Comparison of ENCODE assay signal across 11 cellular contexts in genomic region chr14:67270354-67270753, GRCh38. TPM values are rescaled to one million over a fixed set of nuclear protein-coding genes. Genes with fewer than 3 reads are reported as not detected.
DNase-seq lines count a peak whose midpoint lies in the region; ATAC-seq, FAIRE-seq and TF ChIP-seq lines count a peak whose summit lies in the region.
"Had no signal": no experiment of that assay in that cellular context is flagged by ENCODE, and none has a peak within 500 bp of the region (broad histone marks: within the 10 kb centered on the region; RNA-seq: fewer than 3 reads in every experiment).

No MANE protein-coding gene starts in this region.

- TF ChIP-seq POLR2A in uterus (IDR thresholded peaks at IDR 0.05) (no peak), H54 (IDR thresholded peaks at IDR 0.05; ENCODE audit: low read depth, low read length) (no peak)

- no peak for ATAC-seq in HG03095 (IDR thresholded peaks at IDR 0.05; ENCODE audit: unreplicated experiment)
- ATAC-seq in HG02623 (IDR thresholded peaks at IDR 0.05; ENCODE audit: unreplicated experiment), result no peak

- H3K36me3 ChIP-seq in right atrium auricular region (no peaks in the 10 kb centered on the region), neuron (ENCODE audit: insufficient read depth, low read length) (peaks cover 8% of the 10 kb centered on the region), uterus (no peaks in the 10 kb centered on the region)

- no peak for DNase-seq in right atrium auricular region (ENCODE audit: low spot score)
- DNase-seq in cardiac septum (ENCODE audit: low spot score), result no peak
- DNase-seq in frontal cortex (ENCODE audit: low spot score in 2 of 2), result no peak
- DNase-seq in uterus, result no peak
- DNase-seq in H54 (ENCODE audit: insufficient read length, low spot score), result no peak
- DNase-seq: activated CD4-positive, alpha-beta T cell treated with anti-CD3 and anti-CD28 coated beads, Interleukin-2, amount 50 U/mL, for 1 hour; activated naive CD4-positive, alpha-beta T cell treated with anti-CD3 and anti-CD28 coated beads for 36 hours; NCI-H1436 treated with DMSO at 0.1 percent for 48 hours had no signal

- no peaks in the 10 kb centered on the region for H3K9me3 ChIP-seq in right atrium auricular region
- H3K9me3 ChIP-seq in neuron (ENCODE audit: low read length), result no peaks in the 10 kb centered on the region
- no peaks in the 10 kb centered on the region for H3K9me3 ChIP-seq in uterus

- H3K4me3 ChIP-seq in right atrium auricular region (no peak overlapping the region), neuron (ENCODE audit: low read length) (peak overlapping the region; percentile 30), uterus (no peak overlapping the region)

- no peak overlapping the region for H2AFZ ChIP-seq in neuron (ENCODE audit: low read depth, low read length)

- TF ChIP-seq CTCF in right atrium auricular region (IDR thresholded peaks at IDR 0.05) (no peak), uterus (IDR thresholded peaks at IDR 0.05) (no peak)

- intact Hi-C loops in cardiac septum (cut with DNase I) (no loop called here), uterus (cut with DNase I; ENCODE audit: low total_unique reads) (no loop called here)

- peak; percentile 40 for FAIRE-seq in frontal cortex (lab: Jason Lieb, UNC)
- no peak for FAIRE-seq in H54 (lab: Jason Lieb, UNC)

- H3K27ac ChIP-seq in right atrium auricular region, result peak overlapping the region; percentile 27 to 42
- H3K27ac ChIP-seq in uterus, result peak overlapping the region; percentile 13 to 47

- H3K27me3 ChIP-seq in right atrium auricular region, result no peaks in the 10 kb centered on the region
- H3K27me3 ChIP-seq in neuron (ENCODE audit: insufficient read depth, low read length), result no peaks in the 10 kb centered on the region
- no peaks in the 10 kb centered on the region for H3K27me3 ChIP-seq in uterus

- H3K4me1 ChIP-seq in right atrium auricular region (peaks cover 0 to 45% of the 10 kb centered on the region in 2 donors), neuron (ENCODE audit: insufficient read depth, low read length) (peaks cover 43% of the 10 kb centered on the region), uterus (peaks cover 0 to 6% of the 10 kb centered on the region in 2 donors)

RNA-seq across cellular contexts. Expression of gene PALS1, which starts 29.1 kb away (rescaled TPM):
- total RNA-seq in right atrium auricular region (10 to 100 TPM; 10.3 to 10.7 TPM), cardiac septum (11.5 TPM), frontal cortex (17.9 TPM), uterus (10 to 100 TPM; 12.1 to 46.6 (median 21.6) TPM)
